ENCODE assay signal across 1 cellular context in genomic region chr2:88125344-88125923, GRCh38.
TF ChIP-seq lines count a peak whose summit lies in the region.

No MANE protein-coding gene starts in this region.

TF ChIP-seq in HepG2, 621 proteins besides CTCF, POLR2A, EP300 and RAD21 (continued from another document):
- TF ChIP-seq ARID4A (CRISPR knock-in tag; IDR thresholded peaks at IDR 0.05; ENCODE audit: borderline replicate concordance) (no peak), ARNTL (CRISPR knock-in tag; IDR thresholded peaks at IDR 0.05) (peak; percentile 22; the same call in 1 of the 2 replicates), ZNF382 (CRISPR knock-in tag; IDR thresholded peaks at IDR 0.05; ENCODE audit: borderline replicate concordance) (no peak), KDM5B (CRISPR knock-in tag; IDR thresholded peaks at IDR 0.05; ENCODE audit: borderline replicate concordance) (0 out of 2 replicates have a peak, but pooled peaks have one; percentile 19), CAMTA2 (CRISPR knock-in tag; IDR thresholded peaks at IDR 0.05; ENCODE audit: borderline replicate concordance) (peak; percentile 32; the same call in 1 of the 2 replicates), HNRNPL (IDR thresholded peaks at IDR 0.05; ENCODE audit: low read depth, low read length) (peak; percentile 79), PCBP2 (optimal IDR thresholded peaks at IDR 0.05; ENCODE audit: low read depth, low read length, poor library complexity, severe bottlenecking) (no peak), HIC2 (CRISPR knock-in tag; IDR thresholded peaks at IDR 0.05; ENCODE audit: low read depth) (0 out of 2 replicates have a peak, but pooled peaks have one; percentile 14), ZMAT3 (CRISPR knock-in tag; conservative IDR thresholded peaks at IDR 0.05) (0 out of 2 replicates have a peak, but pooled peaks have one; percentile 51), ZNF263 (CRISPR knock-in tag; IDR thresholded peaks at IDR 0.05) (peak; percentile 41; the same call in 1 of the 2 replicates), POLR2G (IDR thresholded peaks at IDR 0.05; ENCODE audit: low read depth, low read length) (peak; percentile 73), ZBTB21 (CRISPR knock-in tag; IDR thresholded peaks at IDR 0.05) (no peak), U2AF2 (IDR thresholded peaks at IDR 0.05; ENCODE audit: low read depth, low read length) (0 out of 2 replicates have a peak, but pooled peaks have one; percentile 8), ZBTB7B (CRISPR knock-in tag; IDR thresholded peaks at IDR 0.05) (0 out of 2 replicates have a peak, but pooled peaks have one; percentile 4), THRA (CRISPR knock-in tag; IDR thresholded peaks at IDR 0.05; ENCODE audit: borderline replicate concordance) (no peak), ZNF556 (CRISPR knock-in tag; IDR thresholded peaks at IDR 0.05; ENCODE audit: borderline replicate concordance) (peak; percentile 73; the same call in 1 of the 2 replicates), ATF7 (IDR thresholded peaks at IDR 0.05) (no peak), ATF7 (CRISPR knock-in tag; IDR thresholded peaks at IDR 0.05) (no peak), KDM2A (CRISPR knock-in tag; IDR thresholded peaks at IDR 0.05; ENCODE audit: borderline replicate concordance, low read depth) (no peak), FOXC1 (CRISPR knock-in tag; IDR thresholded peaks at IDR 0.05; ENCODE audit: borderline replicate concordance) (0 out of 2 replicates have a peak, but pooled peaks have one; percentile 18), RBM22 (optimal IDR thresholded peaks at IDR 0.05; ENCODE audit: low read length) (peak; percentile 22), CEBPB (IDR thresholded peaks at IDR 0.05; ENCODE audit: borderline replicate concordance, low read depth, low read length) (no peak), ZNF430 (CRISPR knock-in tag; IDR thresholded peaks at IDR 0.05) (0 out of 2 replicates have a peak, but pooled peaks have one; percentile 31), PATZ1 (CRISPR knock-in tag; IDR thresholded peaks at IDR 0.05) (no peak), SSRP1 (CRISPR knock-in tag; IDR thresholded peaks at IDR 0.05) (peak; percentile 10; the same call in 1 of the 2 replicates), ZNF563 (CRISPR knock-in tag; IDR thresholded peaks at IDR 0.05) (no peak)
